ENCODE assay signal across 8 cellular contexts in the genomic region with DNA sequence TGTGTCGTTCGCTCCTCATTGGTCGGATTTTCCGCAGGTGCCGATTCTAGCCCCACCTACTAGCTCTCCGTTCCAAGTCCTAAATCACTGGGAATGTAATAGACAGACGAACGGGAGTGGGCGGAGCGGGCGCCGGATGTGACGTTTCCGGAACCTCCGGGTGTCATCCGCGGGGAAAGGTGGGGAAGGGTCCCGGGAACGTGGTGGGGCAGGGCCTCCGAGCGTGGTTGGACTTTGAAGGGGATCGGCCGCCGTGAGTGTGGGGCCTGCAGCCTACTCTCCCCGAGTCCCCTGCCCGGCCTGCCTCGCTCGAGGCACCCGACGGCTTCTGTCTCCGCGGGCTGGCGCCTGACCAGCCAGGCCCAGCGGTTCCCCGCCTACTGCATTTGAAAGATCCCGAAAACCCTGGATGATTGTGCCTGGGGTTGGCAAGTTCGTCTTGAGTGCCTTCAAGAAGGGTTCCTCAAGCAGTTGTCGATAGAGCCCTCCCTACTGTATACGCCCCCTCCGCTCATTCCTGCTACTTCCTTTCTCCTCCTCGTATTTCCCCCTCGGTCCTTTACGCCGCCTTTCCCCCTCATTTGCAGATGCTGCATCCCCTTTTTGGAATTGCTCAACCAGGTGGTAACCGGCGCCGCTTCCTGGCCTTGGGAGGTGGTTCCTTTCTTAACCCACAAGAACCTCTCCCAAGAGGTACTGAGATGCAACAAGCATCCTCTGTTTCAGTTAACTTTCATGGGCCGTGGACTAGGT.
DNase-seq lines count a peak whose midpoint lies in the region; ATAC-seq and TF ChIP-seq lines count a peak whose summit lies in the region.

A gene (plus strand): TSS at position 144 of the 753 bp plus-strand sequence. CDS start 1,896 bp downstream, outside the sequence.

- peak; percentile 85 for DNase-seq in AG09319 (ENCODE audit: extremely low read depth, low read depth)
- DNase-seq in NCI-H446 treated with DMSO at 0.1 percent for 48 hours (lab: John Stamatoyannopoulos, UW), result peak; percentile 87
- peak; percentile 98 for DNase-seq in cerebellar cortex (ENCODE audit: low spot score)
- DNase-seq in iris pigment epithelial cell (ENCODE audit: low read depth), result peak; percentile 96
- peak; percentile 80 to 90 for DNase-seq in stimulated activated CD4-positive, alpha-beta T cell treated with anti-CD3 and anti-CD28 coated beads, Interleukin-12 subunit alpha, Interleukin-12 subunit beta, amount 100 ng/mL, for 24 hours (ENCODE audit: low read depth in 2 of 2)

- TF ChIP-seq CTCF in AG09319 (IDR thresholded peaks at IDR 0.05; ENCODE audit: low read depth, low read length), result no peak

- ATAC-seq in GM19035 (IDR thresholded peaks at IDR 0.05; ENCODE audit: unreplicated experiment) (peak; percentile 89), HG03354 (IDR thresholded peaks at IDR 0.05; ENCODE audit: poor library complexity, severe bottlenecking, unreplicated experiment) (peak; percentile 85)
- peak; percentile 57 to 59 for ATAC-seq in activated CD4-positive, CD25-positive, alpha-beta regulatory T cell treated with anti-CD3 and anti-CD28 coated beads, Interleukin-2, amount 50 U/mL, for 24 hours

Comparison
In these comparisons a context has a peak if more than half of its experiments do, and no peak if none do; other contexts are left out.
1. Peak in every context shown above with its lines: DNase-seq and ATAC-seq.